In the genomic region with DNA sequence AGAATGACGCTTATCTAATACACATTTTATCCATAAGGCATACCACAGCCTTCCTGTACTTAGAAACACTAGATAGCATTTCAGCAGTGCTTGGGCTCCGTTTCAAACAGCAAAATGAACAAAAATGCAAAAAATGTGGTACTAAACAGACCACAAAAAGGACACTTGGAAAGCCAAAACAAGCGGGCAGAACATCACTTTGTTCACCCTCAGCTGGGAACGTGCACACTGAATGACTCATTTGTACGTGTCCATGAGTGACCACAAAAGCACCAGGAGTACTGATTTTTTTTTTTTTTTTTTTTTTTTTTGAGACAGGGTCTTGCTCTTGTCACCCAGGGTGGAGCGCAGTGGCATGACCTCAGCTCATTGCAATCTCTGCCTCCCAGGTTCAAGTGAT, we compare ENCODE assay signal across 9 cellular contexts. TPM values are rescaled to one million over a fixed set of nuclear protein-coding genes. Genes with fewer than 3 reads are reported as not detected.
DNase-seq lines count a peak whose midpoint lies in the region; ATAC-seq, FAIRE-seq and TF ChIP-seq lines count a peak whose summit lies in the region.
"Had no signal": no experiment of that assay in that cellular context is flagged by ENCODE, and none has a peak within 500 bp of the region (broad histone marks: within the 10 kb centered on the region; RNA-seq: fewer than 3 reads in every experiment).

No MANE protein-coding gene starts in this region.

- POLR2A ChIA-PET in K562 (lab: Yijun Ruan, JAX) = no interaction called here
- POLR2A ChIA-PET in CD4-positive, alpha-beta memory T cell (lab: Charles Lee; ENCODE audit: partially characterized antibody) = interaction anchor here (1.4 kb wide), 1 partner anchor 10 kb away, joined by 4 read pairs; no protein-coding TSS in a partner anchor

- in situ Hi-C loops in K562 (cut with MboI) = no loop called here
- in situ Hi-C loops in gastrocnemius medialis (cut with MboI; ENCODE audit: low sequenced_read_pairs in 4 of 4) = loop anchor here in 2 of 4 donors (10.0 to 25.0 kb wide), 3 partner anchors 251 to 486 kb away; no protein-coding TSS in a partner anchor

- H3K9ac ChIP-seq in K562 (ENCODE audit: insufficient read depth in 1 of 2, low read depth in 2 of 2, low read length in 2 of 2) = no peak overlapping the region

- TF ChIP-seq POLR2A in K562 (conservative IDR thresholded peaks at IDR 0.05) (no peak), gastrocnemius medialis (IDR thresholded peaks at IDR 0.05) (no peak)

- no peaks in the 10 kb centered on the region for H3K9me3 Mint-ChIP-seq in activated T-cell treated with anti-CD3 and anti-CD28 coated beads, Interleukin-2, amount 50 U/mL, for 24 hours
- no peaks in the 10 kb centered on the region for H3K9me3 Mint-ChIP-seq in CD4-positive, alpha-beta memory T cell

- H3K36me3 ChIP-seq in K562 (ENCODE audit: control insufficient read depth, insufficient read depth, low read length) (no peaks in the 10 kb centered on the region), gastrocnemius medialis (no peaks in the 10 kb centered on the region)
- no peaks in the 10 kb centered on the region for H3K36me3 ChIP-seq in CD4-positive, alpha-beta memory T cell (ENCODE audit: insufficient read depth, low read length)

- BruUV-seq in K562 (replicated peaks; lab: Mats Ljungman, UMichigan) = no TSS peak

- no peaks in the 10 kb centered on the region for H3K9me3 ChIP-seq in K562 (replicated peaks; ENCODE audit: control insufficient read depth, insufficient read depth, low read depth, low read length)
- no peaks in the 10 kb centered on the region for H3K9me3 ChIP-seq in gastrocnemius medialis
- H3K9me3 ChIP-seq in CD4-positive, alpha-beta memory T cell (ENCODE audit: control insufficient read depth in 1 of 2, low read length in 2 of 2) = no peaks in the 10 kb centered on the region

- peaks cover 89% of the 10 kb centered on the region for H3K4me1 Mint-ChIP-seq in activated T-cell treated with anti-CD3 and anti-CD28 coated beads, Interleukin-2, amount 50 U/mL, for 24 hours (ENCODE audit: low read depth)
- H3K4me1 Mint-ChIP-seq in CD4-positive, alpha-beta memory T cell = peaks cover 33 to 65% (median 49%) of the 10 kb centered on the region in 4 donors

- no peak overlapping the region for H3K4me3 Mint-ChIP-seq in activated T-cell treated with anti-CD3 and anti-CD28 coated beads, Interleukin-2, amount 50 U/mL, for 24 hours
- H3K4me3 Mint-ChIP-seq in CD4-positive, alpha-beta memory T cell = no peak overlapping the region

- peaks cover 0 to 11% of the 10 kb centered on the region in 2 experiments; a peak in 3 of 5 replicates for H3K27me3 ChIP-seq in K562 (ENCODE audit: control insufficient read depth in 2 of 2, insufficient read depth in 2 of 2, low read length in 2 of 2)
- H3K27me3 ChIP-seq in gastrocnemius medialis = no peaks in the 10 kb centered on the region
- H3K27me3 ChIP-seq in CD4-positive, alpha-beta memory T cell (ENCODE audit: insufficient read depth, low read length) = no peaks in the 10 kb centered on the region

- H3K27me3 Mint-ChIP-seq in activated T-cell treated with anti-CD3 and anti-CD28 coated beads, Interleukin-2, amount 50 U/mL, for 24 hours = no peaks in the 10 kb centered on the region
- H3K27me3 Mint-ChIP-seq in CD4-positive, alpha-beta memory T cell = no peaks in the 10 kb centered on the region

- no peak for TF ChIP-seq EP300 in K562 (IDR thresholded peaks at IDR 0.05; ENCODE audit: low read length)

- no peak overlapping the region for H3K4me3 ChIP-seq in K562
- no peak overlapping the region for H3K4me3 ChIP-seq in gastrocnemius medialis
- H3K4me3 ChIP-seq in CD4-positive, alpha-beta memory T cell (ENCODE audit: low read length in 2 of 2) = no peak overlapping the region

- TF ChIP-seq CTCF in K562 (IDR thresholded peaks at IDR 0.05 in 2 of 3, conservative IDR thresholded peaks at IDR 0.05 in 1 of 3; ENCODE audit: insufficient read depth in 2 of 3, low read depth in 1 of 3, low read length in 3 of 3) (no peak), gastrocnemius medialis (IDR thresholded peaks at IDR 0.05 in 4 of 5, conservative IDR thresholded peaks at IDR 0.05 in 1 of 5) (no peak)

- TF ChIP-seq RAD21 in K562 (CRISPR knock-in tag; conservative IDR thresholded peaks at IDR 0.05 in 1 of 2, IDR thresholded peaks at IDR 0.05 in 1 of 2) = no peak

- WGBS in K562 (ENCODE audit: insufficient coverage, low coverage, missing lambda C conversion rate) = 3% methylated on average over 3 of the region's 6 CpGs

- no peaks in the 10 kb centered on the region for H3K4me1 ChIP-seq in K562 (replicated peaks in 1 of 2; ENCODE audit: control insufficient read depth in 2 of 2, insufficient read depth in 2 of 2, low read length in 2 of 2)
- H3K4me1 ChIP-seq in gastrocnemius medialis = peaks cover 36 to 49% of the 10 kb centered on the region in 2 donors
- peaks cover 21% of the 10 kb centered on the region for H3K4me1 ChIP-seq in CD4-positive, alpha-beta memory T cell (ENCODE audit: insufficient read depth, low read length)

- CTCF ChIA-PET in K562 (lab: Yijun Ruan, JAX; ENCODE audit: low intra/inter-chr PET ratio) = no interaction called here
- CTCF ChIA-PET in CD4-positive, alpha-beta memory T cell (lab: Charles Lee; ENCODE audit: partially characterized antibody) = interaction anchor here (1.1 to 1.7 kb wide), 2 partner anchors 11 to 33 kb away, joined by 3 to 6 read pairs; no protein-coding TSS in a partner anchor

- H3K9me1 ChIP-seq in K562 (ENCODE audit: control insufficient read depth, insufficient read depth, low read length) = no peaks in the 10 kb centered on the region

- FAIRE-seq in K562 (lab: Jason Lieb, UNC) = no peak
- FAIRE-seq: G401.6 had no signal

- peak; percentile 25 for ATAC-seq in HG03378 (IDR thresholded peaks at IDR 0.05; ENCODE audit: unreplicated experiment)
- ATAC-seq in K562 = no peak
- peak; percentile 42 to 51 for ATAC-seq in gastrocnemius medialis
- ATAC-seq in HG02840 (IDR thresholded peaks at IDR 0.05; ENCODE audit: low FRiP score, unreplicated experiment) = no peak

- no peaks in the 10 kb centered on the region for H3K36me3 Mint-ChIP-seq in activated T-cell treated with anti-CD3 and anti-CD28 coated beads, Interleukin-2, amount 50 U/mL, for 24 hours (ENCODE audit: low read depth)
- peaks cover 0 to 3% of the 10 kb centered on the region in 2 donors for H3K36me3 Mint-ChIP-seq in CD4-positive, alpha-beta memory T cell

- peak overlapping the region; percentile 76 for H3K27ac Mint-ChIP-seq in activated T-cell treated with anti-CD3 and anti-CD28 coated beads, Interleukin-2, amount 50 U/mL, for 24 hours
- peak overlapping the region in 2 of 7 donors; percentile 10 to 36 for H3K27ac Mint-ChIP-seq in CD4-positive, alpha-beta memory T cell

- no peaks in the 10 kb centered on the region for H4K20me1 ChIP-seq in K562 (replicated peaks; ENCODE audit: control insufficient read depth, insufficient read depth, low read length)

- H3K79me2 ChIP-seq in K562 (ENCODE audit: control insufficient read depth, insufficient read depth, low read length) = no peaks in the 10 kb centered on the region

- no peak overlapping the region for H3K27ac ChIP-seq in K562 (ENCODE audit: extremely low read depth, low read depth, low read length)
- H3K27ac ChIP-seq in gastrocnemius medialis = peak overlapping the region in 3 of 4 donors; percentile 71 to 79 (median 71)
- no peak overlapping the region for H3K27ac ChIP-seq in CD4-positive, alpha-beta memory T cell (ENCODE audit: low read depth, low read length)

- H3K4me2 ChIP-seq in K562 (ENCODE audit: insufficient read depth, low read length) = no peak overlapping the region

- intact Hi-C loops in K562 (cut with micrococcal nuclease) (no loop called here), gastrocnemius medialis (cut with DNase I; ENCODE audit: low total_unique reads) (no loop called here)
- intact Hi-C loops in CD4-positive, alpha-beta memory T cell (cut with micrococcal nuclease) = no loop called here

- no peak overlapping the region for H2AFZ ChIP-seq in K562 (ENCODE audit: low read depth, low read length)

- DNase-seq in activated T-cell treated with anti-CD3 and anti-CD28 coated beads, Interleukin-2, amount 50 U/mL, for 24 hours = no peak
- DNase-seq in activated T-cell treated with anti-CD3 and anti-CD28 coated beads for 4 hours (no peak), K562 (ENCODE audit: extremely low read depth in 1 of 4, low spot score in 3 of 4) (no peak), gastrocnemius medialis (peak; percentile 28 to 64)
- DNase-seq in activated CD4-positive, CD25-positive, alpha-beta regulatory T cell (lab: John Stamatoyannopoulos, UW) = no peak
- DNase-seq in CD4-positive, alpha-beta memory T cell = no peak

TF ChIP-seq in K562, 482 proteins besides CTCF, POLR2A, EP300 and RAD21 (continues in another document):
- TF ChIP-seq FOSL1 (tag; conservative IDR thresholded peaks at IDR 0.05) (peak; percentile 37; the same call in 1 of the 2 replicates), BHLHE40 (IDR thresholded peaks at IDR 0.05; ENCODE audit: low read length) (peak; percentile 30; the same call in 1 of the 2 replicates)

RNA-seq across cellular contexts. Expression of gene FOXN3, which starts 8.9 kb away (rescaled TPM):
- total RNA-seq in K562 (2011; cell fraction: chromatin; rRNA removed; ENCODE audit: low replicate concordance) = 3.1 and 4.8 TPM in 2 replicates
- 1.8 and 2.0 TPM in 2 replicates for total RNA-seq in K562 (2011; cell fraction: nucleolus; rRNA removed)
- 2.7 and 3.7 TPM in 2 replicates for total RNA-seq in K562 (2011; cell fraction: nucleoplasm; rRNA removed)
- 0.50 and 2.0 TPM in 2 replicates for total RNA-seq in K562 (2014; rRNA removed)
- 0.35 and 0.36 TPM in 2 replicates for total RNA-seq in K562 (2014; rRNA removed; fragmentation: Illumina TruSeq; extraction: Trizol)
- 0.40 and 0.57 TPM in 2 replicates for total RNA-seq in K562 (2015; rRNA removed; fragmentation: Illumina TruSeq; extraction: Trizol)
- 1.3 and 1.7 TPM in 2 replicates for total RNA-seq in K562 (2021)
- 0.36 and 0.79 TPM in 2 replicates for polyA plus RNA-seq in K562 (2011; rRNA removed)
- polyA plus RNA-seq in K562 (2011; cell fraction: cytosol; rRNA removed) = 0.15 and 0.29 TPM in 2 replicates
- polyA plus RNA-seq in K562 (2011; cell fraction: nucleus; rRNA removed) = 0.24 and 0.34 TPM in 2 replicates
- 0.59 and 1.4 TPM in 2 replicates for polyA plus RNA-seq in K562 (2012)
- 0.55 and 0.66 TPM in 2 replicates for polyA plus RNA-seq in K562 (2014; fragmentation: Illumina TruSeq; extraction: Trizol)
- polyA plus RNA-seq in K562 (2014; fragmentation: Nextera tagmentation; extraction: Ambion mirVana) = under 1 TPM; 0.07 to 0.39 TPM
- polyA plus RNA-seq in K562 (2014; rRNA removed) = 0.32 and 0.57 TPM in 2 replicates
- polyA minus RNA-seq in K562 (2011; rRNA and poly(A)+ RNA removed) = 0.42 and 0.48 TPM in 2 replicates
- polyA minus RNA-seq in K562 (2011; cell fraction: cytosol; rRNA and poly(A)+ RNA removed) = 0.29 and 1.5 TPM in 2 replicates
- 0.78 and 1.2 TPM in 2 replicates for polyA minus RNA-seq in K562 (2011; cell fraction: nucleus; rRNA and poly(A)+ RNA removed)
- total RNA-seq in gastrocnemius medialis = 100 to 1,000 TPM in 3 of 4 donors, 10 to 100 TPM in 1; 99.6 to 172 (median 103) TPM
- total RNA-seq in CD4-positive, alpha-beta memory T cell = 100 to 1,000 TPM; 109 to 111 TPM
- 100 to 1,000 TPM in 1 of 2 donors, 10 to 100 TPM in 1; 92.6 to 103 TPM for polyA plus RNA-seq in CD4-positive, alpha-beta memory T cell

Comparison
In these comparisons a context has a peak if more than half of its experiments do, and no peak if none do; other contexts are left out.
1. DNase-seq: peak in gastrocnemius medialis (2 of 2); none in activated T-cell treated with anti-CD3 and anti-CD28 coated beads, Interleukin-2, amount 50 U/mL, for 24 hours (single experiment), activated T-cell treated with anti-CD3 and anti-CD28 coated beads for 4 hours (single experiment), K562 (0 of 4), activated CD4-positive, CD25-positive, alpha-beta regulatory T cell (0 of 4) and CD4-positive, alpha-beta memory T cell (0 of 5).
2. ATAC-seq: peak in HG03378 (single experiment) and gastrocnemius medialis (2 of 2); none in K562 (single experiment) and HG02840 (single experiment).
3. H3K27ac ChIP-seq: peak in gastrocnemius medialis (3 of 4); none in K562 (single experiment) and CD4-positive, alpha-beta memory T cell (single experiment).
4. RNA of gene FOXN3, which starts 8.9 kb away (total RNA-seq): 109 to 111 TPM in CD4-positive, alpha-beta memory T cell and 99.6 to 172 TPM in gastrocnemius medialis; 0.35 to 4.8 TPM in K562; every median in the first group is over 10 times any median in the second.